In genomic region chr14:50559990-50560928, GRCh38 we compare ENCODE assay signal across 8 cellular contexts. TPM values are rescaled to one million over a fixed set of nuclear protein-coding genes. Genes with fewer than 3 reads are reported as not detected.
A peak's percentile ranks its signal among the peaks of the same experiment; 100 is the strongest.
DNase-seq lines count a peak whose midpoint lies in the region; ATAC-seq, FAIRE-seq and TF ChIP-seq lines count a peak whose summit lies in the region.

Gene ATL1, plus strand, starts transcription at chr14:50560145. Its CDS starts 121 bp downstream, at chr14:50560266.

- H3K36me3 Mint-ChIP-seq in T-cell, result no peaks in the 10 kb centered on the region

- H3K4me1 Mint-ChIP-seq in T-cell, result peaks cover 8 to 13% (median 8%) of the 10 kb centered on the region in 3 donors

- RAD21 ChIA-PET in GM12878 (lab: Charles Lee; ENCODE audit: unreplicated experiment), result interaction anchor here (1.0 to 1.1 kb wide), 2 partner anchors 203 to 217 kb away, joined by 3 to 4 read pairs; no protein-coding TSS in a partner anchor

- no peaks in the 10 kb centered on the region for H3K79me2 ChIP-seq in GM12878 (ENCODE audit: control insufficient read depth, insufficient read depth, low read length)

- ATAC-seq in T-cell (replicated peaks in 1 of 4) (peak; percentile 76 to 81 (median 78)), GM12878 (peak; percentile 89), HG03175 (IDR thresholded peaks at IDR 0.05; ENCODE audit: unreplicated experiment) (no peak)

- H3K4me3 ChIP-seq in GM12878, result peak within 1 kb of the TSS; percentile 67

- H3K27ac ChIP-seq in GM12878 (ENCODE audit: control insufficient read depth, insufficient read depth), result no peak within 1 kb of the TSS

- peaks cover 8% of the 10 kb centered on the region for H3K4me1 ChIP-seq in GM12878 (ENCODE audit: control insufficient read depth, insufficient read depth, low read length)

- DNase-seq in SIG-M5 treated with dmso at 0.1 percent for 504 hours (lab: John Stamatoyannopoulos, UW; ENCODE audit: unreplicated experiment) (peak; percentile 30), SIG-M5 (lab: John Stamatoyannopoulos, UW) (no peak), NCI-H1092 treated with DMSO at 0.1 percent for 48 hours (lab: John Stamatoyannopoulos, UW) (peak; percentile 91), T-cell (peak in 30 of 34 experiments; percentile 5 to 52 (median 23)), GM12878 (ENCODE audit: low read depth, low spot score) (no peak), hepatic stellate cell (ENCODE audit: low spot score) (peak; percentile 76), posterior vena cava (ENCODE audit: low spot score) (peak; percentile 94)

- no peaks in the 10 kb centered on the region for H3K9me3 Mint-ChIP-seq in T-cell

- peak within 1 kb of the TSS; percentile 83 for H3K4me2 ChIP-seq in GM12878 (ENCODE audit: control insufficient read depth, insufficient read depth)

- H2AFZ ChIP-seq in GM12878 (ENCODE audit: control insufficient read depth, low read depth, low read length), result peak within 1 kb of the TSS; percentile 34

- peak within 1 kb of the TSS; percentile 74 to 77 (median 76) for H3K4me3 Mint-ChIP-seq in T-cell

- in situ Hi-C loops in GM12878 (cut with MboI), result no loop called here

- no peak for TF ChIP-seq CTCF in GM12878 (IDR thresholded peaks at IDR 0.05 in 2 of 3, conservative IDR thresholded peaks at IDR 0.05 in 1 of 3; ENCODE audit: control insufficient read depth in 2 of 3, extremely low read depth in 1 of 3, insufficient read depth in 1 of 3, low read depth in 3 of 3, low read length in 3 of 3)

- H3K27ac Mint-ChIP-seq in T-cell, result no peak within 1 kb of the TSS

- H3K27me3 Mint-ChIP-seq in T-cell, result peaks cover 35 to 52% of the 10 kb centered on the region in 2 donors

- SMC1A ChIA-PET in GM12878 (lab: Charles Lee; ENCODE audit: uncharacterized antibody, unreplicated experiment), result interaction anchor here (0.8 to 1.0 kb wide), 2 partner anchors 15 to 216 kb away, joined by 3 read pairs; no protein-coding TSS in a partner anchor

- POLR2A ChIA-PET in T-cell (lab: Charles Lee), result no interaction called here
- POLR2A ChIA-PET in GM12878 (lab: Charles Lee), result no interaction called here

- H3K9ac ChIP-seq in GM12878 (ENCODE audit: control insufficient read depth, insufficient read depth, low read length), result no peak within 1 kb of the TSS

- CTCF ChIA-PET in T-cell (lab: Charles Lee), result interaction anchor here (0.6 to 1.5 kb wide), 3 partner anchors 17 to 511 kb away, joined by 4 to 5 read pairs (median 4); no protein-coding TSS in a partner anchor
- CTCF ChIA-PET in GM12878 (lab: Yijun Ruan, JAX), result interaction anchor here (0.9 kb wide), 1 partner anchor 218 kb away, joined by 3 read pairs; no protein-coding TSS in a partner anchor

- H3K36me3 ChIP-seq in GM12878 (ENCODE audit: control insufficient read depth in 2 of 2, insufficient read depth in 2 of 2, low read length in 1 of 2), result no peaks in the 10 kb centered on the region

- intact Hi-C loops in GM12878 (cut with micrococcal nuclease; ENCODE audit: unreplicated experiment), result no loop called here
- intact Hi-C loops in posterior vena cava (cut with DNase I), result no loop called here

- FAIRE-seq in GM12878 (lab: Jason Lieb, UNC), result no peak

- no peak for TF ChIP-seq EP300 in GM12878 (IDR thresholded peaks at IDR 0.05; ENCODE audit: borderline replicate concordance in 1 of 2, control insufficient read depth in 1 of 2, low read depth in 2 of 2, low read length in 2 of 2)

- TF ChIP-seq RAD21 in GM12878 (IDR thresholded peaks at IDR 0.05; ENCODE audit: insufficient read depth, low read depth, low read length), result no peak

- no TSS peak for BruUV-seq in GM12878 (replicated peaks; lab: Mats Ljungman, UMichigan)

- no peak for TF ChIP-seq POLR2A in GM12878 (IDR thresholded peaks at IDR 0.05; ENCODE audit: low read depth, low read length)

- WGBS in GM12878 (ENCODE audit: insufficient coverage, insufficient replicate concordance, low lambda C conversion rate, missing lambda C conversion rate), result 5% methylated on average over 52 of the region's 66 CpGs

- no peaks in the 10 kb centered on the region for H4K20me1 ChIP-seq in GM12878 (ENCODE audit: control insufficient read depth, insufficient read depth)

- no peaks in the 10 kb centered on the region; the same call in 2 of the 3 replicates for H3K9me3 ChIP-seq in GM12878 (replicated peaks; ENCODE audit: control insufficient read depth, insufficient read depth, low read length)

- peaks cover 9 to 12% of the 10 kb centered on the region in 2 experiments for H3K27me3 ChIP-seq in GM12878 (replicated peaks in 1 of 2; ENCODE audit: control insufficient read depth in 2 of 2, insufficient read depth in 2 of 2, low read length in 1 of 2)

TF ChIP-seq in GM12878, 131 proteins besides CTCF, POLR2A, EP300 and RAD21 (continues in another document):
- no peak for TF ChIP-seq ELK1 (IDR thresholded peaks at IDR 0.05; ENCODE audit: low read depth, low read length)
- TF ChIP-seq HSF1 (IDR thresholded peaks at IDR 0.05; ENCODE audit: low read depth, low read length), result no peak
- TF ChIP-seq HDAC6 (IDR thresholded peaks at IDR 0.05; ENCODE audit: unreplicated experiment), result peak; percentile 61
- TF ChIP-seq REST (IDR thresholded peaks at IDR 0.05; ENCODE audit: low read depth, low read length), result peak; percentile 90

RNA-seq across cellular contexts. Expression of gene ATL1, which starts in this region (rescaled TPM):
- total RNA-seq in T-cell (1 to 10 TPM; 1.2 to 3.2 (median 2.1) TPM), GM12878 (2014; rRNA removed) (0.11 and 0.76 TPM in 2 replicates), GM12878 (2014; rRNA removed; fragmentation: Illumina TruSeq; extraction: Trizol) (0.60 and 0.72 TPM in 2 replicates), GM12878 (2021) (0.58 and 1.1 TPM in 2 replicates), posterior vena cava (10 to 100 TPM; 13.3 to 16.0 TPM)
- 1.7 and 2.8 TPM in 2 replicates for total RNA-seq in GM12878 (2013; cell fraction: nucleolus; rRNA removed)
- 0.09 TPM for polyA plus RNA-seq in GM12878 (2011; ENCODE audit: low read depth)
- polyA plus RNA-seq in GM12878 (2011; rRNA removed) (0.58 and 0.71 TPM in 2 replicates), GM12878 (2014; fragmentation: Illumina TruSeq; extraction: Trizol) (0.43 and 1.5 TPM in 2 replicates), GM12878 (2014; fragmentation: Nextera tagmentation; extraction: Ambion mirVana) (under 1 TPM in 1 of 2 experiments, not detected in 1; 0.18 TPM), GM12878 (2014; rRNA removed) (0.15 and 1.0 TPM in 2 replicates), GM12878 (2016; fragmentation: Nextera tagmentation; extraction: Ambion mirVana) (1 to 10 TPM; 1.0 to 1.2 TPM)
- 0.31 and 0.55 TPM in 2 replicates for polyA plus RNA-seq in GM12878 (2011; cell fraction: cytosol; rRNA removed)
- polyA plus RNA-seq in GM12878 (2011; cell fraction: nucleus; rRNA removed), result 0.53 and 0.73 TPM in 2 replicates
- polyA plus RNA-seq in GM12878 (2012), result 0.18 and 0.25 TPM in 2 replicates
- 0.26 and 0.88 TPM in 2 replicates for polyA minus RNA-seq in GM12878 (2011; rRNA and poly(A)+ RNA removed)
- polyA minus RNA-seq in GM12878 (2011; cell fraction: cytosol; rRNA and poly(A)+ RNA removed), result 1.1 TPM in 1 of 2 replicates, not detected in the other
- 1.5 and 1.8 TPM in 2 replicates for polyA minus RNA-seq in GM12878 (2011; cell fraction: nucleus; rRNA and poly(A)+ RNA removed)

Comparison
In these comparisons a context has a peak if more than half of its experiments do, and no peak if none do; other contexts are left out.
1. DNase-seq: peak in SIG-M5 treated with dmso at 0.1 percent for 504 hours (single experiment), NCI-H1092 treated with DMSO at 0.1 percent for 48 hours (single experiment), T-cell (30 of 34), hepatic stellate cell (single experiment) and posterior vena cava (single experiment); none in SIG-M5 (single experiment) and GM12878 (single experiment).